Comparison of ENCODE assay signal across 2 cellular contexts in the genomic region with DNA sequence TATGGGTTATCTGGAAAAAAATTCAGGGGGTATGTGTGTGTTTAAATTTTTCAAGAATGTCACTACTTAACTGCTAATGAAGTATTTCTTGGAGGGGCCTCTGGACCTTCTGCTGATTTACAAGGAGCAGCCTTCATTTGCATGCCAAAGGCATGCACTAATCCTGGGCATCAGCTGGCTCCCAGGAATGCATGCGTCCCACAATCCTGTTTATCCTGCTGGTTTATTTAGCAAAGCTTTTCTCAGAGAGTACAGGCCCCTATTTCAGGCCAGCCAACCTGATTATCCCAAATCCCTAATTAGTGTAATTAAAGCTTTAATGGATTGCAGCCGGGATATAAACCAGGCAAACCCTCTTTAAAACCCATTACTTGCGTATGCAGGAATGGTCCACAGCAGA.
TF ChIP-seq lines count a peak whose summit lies in the region.

No MANE protein-coding gene starts in this region.

TF ChIP-seq in SK-N-SH treated with all-trans-retinoic acid at 6 μM for 48 hours, 23 proteins besides CTCF, POLR2A, EP300 and RAD21 (continued from another document):
- no peak for TF ChIP-seq TOX (CRISPR knock-in tag; IDR thresholded peaks at IDR 0.05; ENCODE audit: borderline replicate concordance)
- TF ChIP-seq SNAI2 (CRISPR knock-in tag; IDR thresholded peaks at IDR 0.05): no peak
- no peak for TF ChIP-seq ZNF565 (CRISPR knock-in tag; conservative IDR thresholded peaks at IDR 0.05; ENCODE audit: low read depth)
- TF ChIP-seq ZFP3 (CRISPR knock-in tag; IDR thresholded peaks at IDR 0.05): no peak

TF ChIP-seq in SK-N-SH, 30 proteins besides CTCF, POLR2A, EP300 and RAD21 (continued from another document):
- TF ChIP-seq, protein P1, sequence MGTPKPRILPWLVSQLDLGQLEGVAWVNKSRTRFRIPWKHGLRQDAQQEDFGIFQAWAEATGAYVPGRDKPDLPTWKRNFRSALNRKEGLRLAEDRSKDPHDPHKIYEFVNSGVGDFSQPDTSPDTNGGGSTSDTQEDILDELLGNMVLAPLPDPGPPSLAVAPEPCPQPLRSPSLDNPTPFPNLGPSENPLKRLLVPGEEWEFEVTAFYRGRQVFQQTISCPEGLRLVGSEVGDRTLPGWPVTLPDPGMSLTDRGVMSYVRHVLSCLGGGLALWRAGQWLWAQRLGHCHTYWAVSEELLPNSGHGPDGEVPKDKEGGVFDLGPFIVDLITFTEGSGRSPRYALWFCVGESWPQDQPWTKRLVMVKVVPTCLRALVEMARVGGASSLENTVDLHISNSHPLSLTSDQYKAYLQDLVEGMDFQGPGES (IDR thresholded peaks at IDR 0.05; ENCODE audit: low read depth, low read length): no peak
- TF ChIP-seq RCOR1 (IDR thresholded peaks at IDR 0.05; ENCODE audit: low read length) (no peak), NFIC (IDR thresholded peaks at IDR 0.05; ENCODE audit: borderline replicate concordance) (no peak), FOXJ3 (CRISPR knock-in tag; IDR thresholded peaks at IDR 0.05) (no peak), RXRA (IDR thresholded peaks at IDR 0.05; ENCODE audit: borderline replicate concordance, low read depth) (no peak), SMC3 (IDR thresholded peaks at IDR 0.05; ENCODE audit: low read depth, low read length) (no peak)
- TF ChIP-seq, protein P2, sequence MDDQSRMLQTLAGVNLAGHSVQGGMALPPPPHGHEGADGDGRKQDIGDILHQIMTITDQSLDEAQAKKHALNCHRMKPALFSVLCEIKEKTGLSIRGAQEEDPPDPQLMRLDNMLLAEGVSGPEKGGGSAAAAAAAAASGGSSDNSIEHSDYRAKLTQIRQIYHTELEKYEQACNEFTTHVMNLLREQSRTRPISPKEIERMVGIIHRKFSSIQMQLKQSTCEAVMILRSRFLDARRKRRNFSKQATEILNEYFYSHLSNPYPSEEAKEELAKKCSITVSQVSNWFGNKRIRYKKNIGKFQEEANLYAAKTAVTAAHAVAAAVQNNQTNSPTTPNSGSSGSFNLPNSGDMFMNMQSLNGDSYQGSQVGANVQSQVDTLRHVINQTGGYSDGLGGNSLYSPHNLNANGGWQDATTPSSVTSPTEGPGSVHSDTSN (IDR thresholded peaks at IDR 0.05): no peak
- TF ChIP-seq, protein P3, sequence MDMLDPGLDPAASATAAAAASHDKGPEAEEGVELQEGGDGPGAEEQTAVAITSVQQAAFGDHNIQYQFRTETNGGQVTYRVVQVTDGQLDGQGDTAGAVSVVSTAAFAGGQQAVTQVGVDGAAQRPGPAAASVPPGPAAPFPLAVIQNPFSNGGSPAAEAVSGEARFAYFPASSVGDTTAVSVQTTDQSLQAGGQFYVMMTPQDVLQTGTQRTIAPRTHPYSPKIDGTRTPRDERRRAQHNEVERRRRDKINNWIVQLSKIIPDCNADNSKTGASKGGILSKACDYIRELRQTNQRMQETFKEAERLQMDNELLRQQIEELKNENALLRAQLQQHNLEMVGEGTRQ (IDR thresholded peaks at IDR 0.05; ENCODE audit: borderline replicate concordance, low read depth, low read length): no peak
- TF ChIP-seq, protein P4, sequence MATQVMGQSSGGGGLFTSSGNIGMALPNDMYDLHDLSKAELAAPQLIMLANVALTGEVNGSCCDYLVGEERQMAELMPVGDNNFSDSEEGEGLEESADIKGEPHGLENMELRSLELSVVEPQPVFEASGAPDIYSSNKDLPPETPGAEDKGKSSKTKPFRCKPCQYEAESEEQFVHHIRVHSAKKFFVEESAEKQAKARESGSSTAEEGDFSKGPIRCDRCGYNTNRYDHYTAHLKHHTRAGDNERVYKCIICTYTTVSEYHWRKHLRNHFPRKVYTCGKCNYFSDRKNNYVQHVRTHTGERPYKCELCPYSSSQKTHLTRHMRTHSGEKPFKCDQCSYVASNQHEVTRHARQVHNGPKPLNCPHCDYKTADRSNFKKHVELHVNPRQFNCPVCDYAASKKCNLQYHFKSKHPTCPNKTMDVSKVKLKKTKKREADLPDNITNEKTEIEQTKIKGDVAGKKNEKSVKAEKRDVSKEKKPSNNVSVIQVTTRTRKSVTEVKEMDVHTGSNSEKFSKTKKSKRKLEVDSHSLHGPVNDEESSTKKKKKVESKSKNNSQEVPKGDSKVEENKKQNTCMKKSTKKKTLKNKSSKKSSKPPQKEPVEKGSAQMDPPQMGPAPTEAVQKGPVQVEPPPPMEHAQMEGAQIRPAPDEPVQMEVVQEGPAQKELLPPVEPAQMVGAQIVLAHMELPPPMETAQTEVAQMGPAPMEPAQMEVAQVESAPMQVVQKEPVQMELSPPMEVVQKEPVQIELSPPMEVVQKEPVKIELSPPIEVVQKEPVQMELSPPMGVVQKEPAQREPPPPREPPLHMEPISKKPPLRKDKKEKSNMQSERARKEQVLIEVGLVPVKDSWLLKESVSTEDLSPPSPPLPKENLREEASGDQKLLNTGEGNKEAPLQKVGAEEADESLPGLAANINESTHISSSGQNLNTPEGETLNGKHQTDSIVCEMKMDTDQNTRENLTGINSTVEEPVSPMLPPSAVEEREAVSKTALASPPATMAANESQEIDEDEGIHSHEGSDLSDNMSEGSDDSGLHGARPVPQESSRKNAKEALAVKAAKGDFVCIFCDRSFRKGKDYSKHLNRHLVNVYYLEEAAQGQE (IDR thresholded peaks at IDR 0.05; ENCODE audit: low read depth, low read length): no peak
